ENCODE assay signal across 1 cellular context in genomic region chr3:87228316-87228715, GRCh38.
TF ChIP-seq lines count a peak whose summit lies in the region.

No MANE protein-coding gene starts in this region.

TF ChIP-seq in GM12878, 131 proteins besides CTCF, POLR2A, EP300 and RAD21 (continued from another document):
- TF ChIP-seq PRDM15 (CRISPR knock-in tag; IDR thresholded peaks at IDR 0.05) (no peak), CBX3 (IDR thresholded peaks at IDR 0.05; ENCODE audit: borderline replicate concordance, low read depth) (no peak), ATF2 (IDR thresholded peaks at IDR 0.05; ENCODE audit: low read length) (no peak), BCL3 (IDR thresholded peaks at IDR 0.05; ENCODE audit: borderline replicate concordance, insufficient read depth, low read depth, low read length, poor library complexity, severe bottlenecking) (no peak), RELB (IDR thresholded peaks at IDR 0.05; ENCODE audit: low read depth) (no peak), BACH1 (IDR thresholded peaks at IDR 0.05; ENCODE audit: borderline replicate concordance) (no peak), NFIC (IDR thresholded peaks at IDR 0.05; ENCODE audit: low read depth, low read length) (no peak), GABPA (IDR thresholded peaks at IDR 0.05; ENCODE audit: low read depth) (no peak), RUNX3 (IDR thresholded peaks at IDR 0.05; ENCODE audit: low read length) (no peak), SRF (IDR thresholded peaks at IDR 0.05; ENCODE audit: low read depth in 2 of 2, low read length in 2 of 2) (no peak), ZBTB11 (CRISPR knock-in tag; IDR thresholded peaks at IDR 0.05) (no peak), POU2F2 (IDR thresholded peaks at IDR 0.05; ENCODE audit: borderline replicate concordance, low read depth, low read length) (no peak), SKIL (IDR thresholded peaks at IDR 0.05; ENCODE audit: low read depth, poor library complexity, severe bottlenecking) (no peak)
TF ChIP-seq in GM12878: peak in this region for 0.
